Comparison of ENCODE assay signal across 8 cellular contexts in genomic region chr5:98772415-98773213, GRCh38. TPM values are rescaled to one million over a fixed set of nuclear protein-coding genes. Genes with fewer than 3 reads are reported as not detected.
A peak's percentile ranks its signal among the peaks of the same experiment; 100 is the strongest.
DNase-seq lines count a peak whose midpoint lies in the region; ATAC-seq, FAIRE-seq and TF ChIP-seq lines count a peak whose summit lies in the region.

No MANE protein-coding gene starts in this region.

- intact Hi-C loops in CD14-positive monocyte (cut with micrococcal nuclease) = no loop called here

- H3K36me3 Mint-ChIP-seq in CD14-positive monocyte = peaks cover 12 to 23% of the 10 kb centered on the region in 2 donors

- peaks cover 7 to 53% (median 44%) of the 10 kb centered on the region in 7 donors for H3K9me3 Mint-ChIP-seq in CD14-positive monocyte

- H3K27ac ChIP-seq in skin epidermis = peak overlapping the region in 18 of 21 experiments; percentile 43 to 96 (median 88)

- no peak for FAIRE-seq in bronchial epithelial cell (lab: Jason Lieb, UNC)
- FAIRE-seq in islet of Langerhans (lab: Jason Lieb, UNC) = peak; percentile 36

- H3K4me1 Mint-ChIP-seq in CD14-positive monocyte = peaks cover 54% of the 10 kb centered on the region

- H3K27me3 ChIP-seq in bronchial epithelial cell (ENCODE audit: control insufficient read depth, insufficient read depth, low read length) = no peaks in the 10 kb centered on the region

- H3K36me3 ChIP-seq in bronchial epithelial cell (ENCODE audit: control insufficient read depth, insufficient read depth, low read length) = no peaks in the 10 kb centered on the region

- TF ChIP-seq CTCF in CD14-positive monocyte (IDR thresholded peaks at IDR 0.05) (no peak), bronchial epithelial cell (IDR thresholded peaks at IDR 0.05; ENCODE audit: insufficient read depth, low read length, severe bottlenecking) (no peak)

- peak overlapping the region; percentile 95 to 98 for H3K4me3 Mint-ChIP-seq in CD14-positive monocyte

- ATAC-seq in GM21528 (IDR thresholded peaks at IDR 0.05; ENCODE audit: low FRiP score, unreplicated experiment) = peak; percentile 28
- no peak for ATAC-seq in GM18861 (IDR thresholded peaks at IDR 0.05; ENCODE audit: unreplicated experiment)

- H3K4me3 ChIP-seq in bronchial epithelial cell (ENCODE audit: low read depth, low read length) (peak overlapping the region; percentile 78), skin epidermis (peak overlapping the region; percentile 59 to 97 (median 90))

- DNase-seq in CD14-positive monocyte (ENCODE audit: low spot score) (no peak), NCI-H1048 (lab: John Stamatoyannopoulos, UW) (peak; percentile 33), T-helper 2 cell (peak in 4 of 5 experiments; percentile 26 to 85 (median 50)), bronchial epithelial cell (ENCODE audit: low read depth) (peak; percentile 86)

- peak overlapping the region in 1 of 7 donors; percentile 25 for H3K27ac Mint-ChIP-seq in CD14-positive monocyte

- peaks cover 86 to 99% (median 89%) of the 10 kb centered on the region in 3 donors for H3K27me3 Mint-ChIP-seq in CD14-positive monocyte (ENCODE audit: low read depth in 3 of 3)

RNA-seq across cellular contexts. Expression of gene RGMB, which starts 0.8 kb away (rescaled TPM):
- polyA plus RNA-seq in CD14-positive monocyte = under 1 TPM in 1 of 2 donors, not detected in 1; 0.12 TPM
- 6.8 and 6.9 TPM in 2 replicates for total RNA-seq in bronchial epithelial cell
